ENCODE assay signal across 14 cellular contexts in genomic region chr4:7698586-7698985, GRCh38.
A peak's percentile ranks its signal among the peaks of the same experiment; 100 is the strongest.
DNase-seq lines count a peak whose midpoint lies in the region; ATAC-seq, FAIRE-seq and TF ChIP-seq lines count a peak whose summit lies in the region.
"Had no signal": no experiment of that assay in that cellular context is flagged by ENCODE, and none has a peak within 500 bp of the region (broad histone marks: within the 10 kb centered on the region; RNA-seq: fewer than 3 reads in every experiment).

No MANE protein-coding gene starts in this region.

- peaks cover 3% of the 10 kb centered on the region for H3K9me3 Mint-ChIP-seq in astrocyte (ENCODE audit: unreplicated experiment)
- no peaks in the 10 kb centered on the region for H3K9me3 Mint-ChIP-seq in activated T-cell treated with anti-CD3 and anti-CD28 coated beads, Interleukin-2, amount 50 U/mL, for 4 hours
- H3K9me3 Mint-ChIP-seq: effector memory CD8-positive, alpha-beta T cell had no signal

- H3K79me2 ChIP-seq in GM23248 (ENCODE audit: insufficient read depth) (no peaks in the 10 kb centered on the region), astrocyte (ENCODE audit: insufficient read depth, low read length) (no peaks in the 10 kb centered on the region)

- H2AFZ ChIP-seq in GM23248 = no peak overlapping the region
- H2AFZ ChIP-seq in astrocyte (ENCODE audit: low read depth, low read length) = no peak overlapping the region

- H3F3A ChIP-seq in GM23248 (ENCODE audit: insufficient read depth) = 0 out of 2 replicates have a peak, but pooled peaks cover 8% of the 10 kb centered on the region

- H4K20me1 ChIP-seq in GM23248 (ENCODE audit: insufficient read depth) (no peaks in the 10 kb centered on the region), astrocyte (ENCODE audit: insufficient read depth, low read length) (no peaks in the 10 kb centered on the region)

- H3K27me3 Mint-ChIP-seq in astrocyte (ENCODE audit: low read depth, unreplicated experiment) = peaks cover 51% of the 10 kb centered on the region
- H3K27me3 Mint-ChIP-seq in activated T-cell treated with anti-CD3 and anti-CD28 coated beads, Interleukin-2, amount 50 U/mL, for 4 hours (ENCODE audit: low read depth) = peaks cover 33% of the 10 kb centered on the region

- H3K9me2 ChIP-seq in GM23248 (ENCODE audit: insufficient read depth) = no peaks in the 10 kb centered on the region

- CTCF ChIA-PET in AG04450 (lab: Charles Lee) = interaction anchor here (3.1 kb wide), 1 partner anchor 22 kb away, joined by 8 read pairs; no protein-coding TSS in a partner anchor

- FAIRE-seq in astrocyte (lab: Jason Lieb, UNC) = no peak
- FAIRE-seq: GM12891 had no signal

- H3K9ac ChIP-seq in GM23248 (peak overlapping the region; percentile 52), astrocyte (ENCODE audit: low read length) (no peak overlapping the region)

- H3K4me2 ChIP-seq in GM23248 (ENCODE audit: unreplicated experiment) (peak overlapping the region; percentile 5), astrocyte (ENCODE audit: low read length) (peak overlapping the region; percentile 21)

- POLR2A ChIA-PET in AG04450 (lab: Yijun Ruan, JAX) = no interaction called here

- no peaks in the 10 kb centered on the region for H3K36me3 ChIP-seq in GM23248 (ENCODE audit: low read depth)
- no peaks in the 10 kb centered on the region for H3K36me3 ChIP-seq in astrocyte (ENCODE audit: insufficient read depth, low read length)
- H3K36me3 ChIP-seq in vagina = no peaks in the 10 kb centered on the region
- H3K36me3 ChIP-seq: SJSA1 had no signal

- intact Hi-C loops in vagina (cut with DNase I) = no loop called here

- no peak for DNase-seq in AG04450 (ENCODE audit: low read depth, low spot score)
- peak; percentile 49 for DNase-seq in GM23248
- DNase-seq in astrocyte (ENCODE audit: low read depth) = peak; percentile 35
- peak; percentile 63 for DNase-seq in iPS-NIHi11 (ENCODE audit: low spot score)
- DNase-seq in vagina (ENCODE audit: extremely low spot score in 2 of 2) = no peak
- no peak for DNase-seq in activated T-cell treated with anti-CD3 and anti-CD28 coated beads, Interleukin-2, amount 50 U/mL, for 4 hours
- no peak for DNase-seq in GM19240 (ENCODE audit: insufficient read length, low spot score)
- DNase-seq: effector memory CD8-positive, alpha-beta T cell; NCI-H1092 treated with DMSO at 0.1 percent for 48 hours; NCI-H2227 treated with DMSO at 0.1 percent for 48 hours had no signal

- peaks cover 22% of the 10 kb centered on the region for H3K27me3 ChIP-seq in AG04450 (ENCODE audit: control insufficient read depth, insufficient read depth, low read length)
- peaks cover 4% of the 10 kb centered on the region for H3K27me3 ChIP-seq in GM23248 (replicated peaks; ENCODE audit: insufficient read depth)
- no peaks in the 10 kb centered on the region for H3K27me3 ChIP-seq in astrocyte (ENCODE audit: insufficient read depth, low read length)
- H3K27me3 ChIP-seq in vagina = no peaks in the 10 kb centered on the region

- H3K36me3 Mint-ChIP-seq in astrocyte (ENCODE audit: low read depth, unreplicated experiment) = peaks cover 14% of the 10 kb centered on the region
- H3K36me3 Mint-ChIP-seq in activated T-cell treated with anti-CD3 and anti-CD28 coated beads, Interleukin-2, amount 50 U/mL, for 4 hours (ENCODE audit: insufficient read depth) = no peaks in the 10 kb centered on the region

- no peak for TF ChIP-seq POLR2A in vagina (IDR thresholded peaks at IDR 0.05)

- no peak overlapping the region for H3K4me3 Mint-ChIP-seq in astrocyte (ENCODE audit: unreplicated experiment)
- no peak overlapping the region for H3K4me3 Mint-ChIP-seq in activated T-cell treated with anti-CD3 and anti-CD28 coated beads, Interleukin-2, amount 50 U/mL, for 4 hours
- H3K4me3 Mint-ChIP-seq: effector memory CD8-positive, alpha-beta T cell had no signal

- in situ Hi-C loops in GM23248 (cut with MboI) = no loop called here

- no peak for ATAC-seq in GM18511 (IDR thresholded peaks at IDR 0.05; ENCODE audit: unreplicated experiment)
- ATAC-seq in activated T-cell treated with anti-CD3 and anti-CD28 coated beads, Interleukin-2, amount 50 U/mL, for 4 hours = no peak
- ATAC-seq: effector memory CD8-positive, alpha-beta T cell had no signal

- no peak overlapping the region for H3K27ac ChIP-seq in AG04450 (ENCODE audit: low read depth, low read length)
- H3K27ac ChIP-seq in GM23248 = peak overlapping the region; percentile 52
- no peak overlapping the region for H3K27ac ChIP-seq in astrocyte (ENCODE audit: low read depth, low read length)
- H3K27ac ChIP-seq in vagina = no peak overlapping the region
- H3K27ac ChIP-seq: SJSA1 had no signal

- H3K9me3 ChIP-seq in AG04450 (ENCODE audit: control insufficient read depth, insufficient read depth, low read length) = no peaks in the 10 kb centered on the region; the same call in 1 of the 2 replicates
- no peaks in the 10 kb centered on the region for H3K9me3 ChIP-seq in GM23248 (ENCODE audit: low read depth)
- no peaks in the 10 kb centered on the region for H3K9me3 ChIP-seq in astrocyte (ENCODE audit: insufficient read depth, low read depth, low read length)
- H3K9me3 ChIP-seq in vagina = no peaks in the 10 kb centered on the region
- H3K9me3 ChIP-seq: SJSA1 had no signal

- peak; percentile 41; the same call in 1 of the 2 replicates for TF ChIP-seq CTCF in AG04450 (IDR thresholded peaks at IDR 0.05; ENCODE audit: low read depth, low read length)
- no peak for TF ChIP-seq CTCF in astrocyte (IDR thresholded peaks at IDR 0.05; ENCODE audit: insufficient read depth, low read depth, low read length)
- no peak for TF ChIP-seq CTCF in vagina (IDR thresholded peaks at IDR 0.05)

- H3K4me1 Mint-ChIP-seq in astrocyte (ENCODE audit: low read depth, unreplicated experiment) = peaks cover 11% of the 10 kb centered on the region
- no peaks in the 10 kb centered on the region for H3K4me1 Mint-ChIP-seq in activated T-cell treated with anti-CD3 and anti-CD28 coated beads, Interleukin-2, amount 50 U/mL, for 4 hours (ENCODE audit: low read depth)

- H3K4me1 ChIP-seq in GM23248 (ENCODE audit: insufficient read depth) (peaks cover 14% of the 10 kb centered on the region), astrocyte (ENCODE audit: insufficient read depth, low read length) (peaks cover 13% of the 10 kb centered on the region), vagina (no peaks in the 10 kb centered on the region)
- H3K4me1 ChIP-seq: SJSA1 had no signal

- H3K27ac Mint-ChIP-seq in astrocyte (ENCODE audit: unreplicated experiment) = peak overlapping the region; percentile 50
- H3K27ac Mint-ChIP-seq: CD14-positive monocyte; effector memory CD8-positive, alpha-beta T cell had no signal

- 54 to 55% methylated on average over 12 of the region's 12 CpGs for WGBS in GM23248 (ENCODE audit: low coverage in 1 of 2, low lambda C conversion rate in 2 of 2, missing lambda C conversion rate in 2 of 2), 2 experiments

- H3K4me3 ChIP-seq in AG04450 (ENCODE audit: low read depth, low read length) = no peak overlapping the region
- no peak overlapping the region for H3K4me3 ChIP-seq in GM23248
- H3K4me3 ChIP-seq in astrocyte (ENCODE audit: insufficient read depth, low read depth, low read length) = no peak overlapping the region
- H3K4me3 ChIP-seq in vagina = no peak overlapping the region
- H3K4me3 ChIP-seq: SJSA1 had no signal

Comparison
In these comparisons a context has a peak if more than half of its experiments do, and no peak if none do; other contexts are left out.
1. DNase-seq: peak in GM23248 (single experiment), astrocyte (single experiment) and iPS-NIHi11 (single experiment); none in AG04450 (single experiment), vagina (0 of 2), activated T-cell treated with anti-CD3 and anti-CD28 coated beads, Interleukin-2, amount 50 U/mL, for 4 hours (single experiment) and GM19240 (single experiment).